In genomic region chr16:10738231-10739077, GRCh38 we compare ENCODE assay signal across 8 cellular contexts. TPM values are rescaled to one million over a fixed set of nuclear protein-coding genes. Genes with fewer than 3 reads are reported as not detected.
A peak's percentile ranks its signal among the peaks of the same experiment; 100 is the strongest.
DNase-seq lines count a peak whose midpoint lies in the region; ATAC-seq and TF ChIP-seq lines count a peak whose summit lies in the region.

No MANE protein-coding gene starts in this region.

- peaks cover 30% of the 10 kb centered on the region for H3K4me1 Mint-ChIP-seq in brain
- peaks cover 37% of the 10 kb centered on the region for H3K4me1 Mint-ChIP-seq in stimulated activated effector memory CD8-positive, alpha-beta T cell treated with anti-CD3 and anti-CD28 coated beads, Interleukin-12 subunit alpha, Interleukin-12 subunit beta, amount 100 ng/mL, for 72 hours

- H3K4me3 ChIP-seq in AG09309 (ENCODE audit: control insufficient read depth, low read depth, low read length) (no peak overlapping the region), SJCRH30 (no peak overlapping the region), left lung (no peak overlapping the region)

- ATAC-seq in GM19035 (IDR thresholded peaks at IDR 0.05; ENCODE audit: unreplicated experiment) (peak; percentile 70), HG03097 (IDR thresholded peaks at IDR 0.05; ENCODE audit: low FRiP score, unreplicated experiment) (peak; percentile 45), left lung (peak; percentile 43)
- ATAC-seq in stimulated activated effector memory CD8-positive, alpha-beta T cell treated with anti-CD3 and anti-CD28 coated beads, Interleukin-12 subunit alpha, Interleukin-12 subunit beta, amount 100 ng/mL, for 72 hours: peak; percentile 76

- TF ChIP-seq CTCF in AG09309 (IDR thresholded peaks at IDR 0.05; ENCODE audit: control insufficient read depth, insufficient read depth, low read depth, low read length, missing control alignments) (no peak), brain (conservative IDR thresholded peaks at IDR 0.05) (no peak), left lung (IDR thresholded peaks at IDR 0.05) (no peak)

- H3K4me3 Mint-ChIP-seq in brain: peak overlapping the region in 1 of 5 experiments; percentile 51
- peak overlapping the region; percentile 24 for H3K4me3 Mint-ChIP-seq in stimulated activated effector memory CD8-positive, alpha-beta T cell treated with anti-CD3 and anti-CD28 coated beads, Interleukin-12 subunit alpha, Interleukin-12 subunit beta, amount 100 ng/mL, for 72 hours

- intact Hi-C loops in left lung (cut with DNase I): loop anchor here in 1 of 2 donors (5.0 kb wide), 1 partner anchor 216 kb away; no protein-coding TSS in a partner anchor

- H3K27me3 ChIP-seq in SJCRH30 (no peaks in the 10 kb centered on the region), left lung (no peaks in the 10 kb centered on the region)

- H3K27me3 Mint-ChIP-seq in brain: no peaks in the 10 kb centered on the region

- H3K27ac Mint-ChIP-seq in brain: peak overlapping the region; percentile 32 to 87 (median 82)
- peak overlapping the region; percentile 73 for H3K27ac Mint-ChIP-seq in stimulated activated effector memory CD8-positive, alpha-beta T cell treated with anti-CD3 and anti-CD28 coated beads, Interleukin-12 subunit alpha, Interleukin-12 subunit beta, amount 100 ng/mL, for 72 hours

- H3K27ac ChIP-seq in SJCRH30 (peak overlapping the region; percentile 73), left lung (peak overlapping the region; percentile 51 to 63)

- H3K36me3 ChIP-seq in SJCRH30 (no peaks in the 10 kb centered on the region), left lung (no peaks in the 10 kb centered on the region)

- H3K9me3 Mint-ChIP-seq in brain: peaks cover 0 to under 1% (median 0%) of the 10 kb centered on the region in 5 experiments
- no peaks in the 10 kb centered on the region for H3K9me3 Mint-ChIP-seq in stimulated activated effector memory CD8-positive, alpha-beta T cell treated with anti-CD3 and anti-CD28 coated beads, Interleukin-12 subunit alpha, Interleukin-12 subunit beta, amount 100 ng/mL, for 72 hours

- H3K36me3 Mint-ChIP-seq in brain: no peaks in the 10 kb centered on the region
- peaks cover 2% of the 10 kb centered on the region for H3K36me3 Mint-ChIP-seq in stimulated activated effector memory CD8-positive, alpha-beta T cell treated with anti-CD3 and anti-CD28 coated beads, Interleukin-12 subunit alpha, Interleukin-12 subunit beta, amount 100 ng/mL, for 72 hours

- DNase-seq in AG09309 (ENCODE audit: low read depth): peak; percentile 14
- DNase-seq in SJCRH30: peak; percentile 62 to 68
- peak in 1 of 2 donors; percentile 71 for DNase-seq in left lung
- DNase-seq in stimulated activated effector memory CD8-positive, alpha-beta T cell treated with anti-CD3 and anti-CD28 coated beads, Interleukin-12 subunit alpha, Interleukin-12 subunit beta, amount 100 ng/mL, for 72 hours (ENCODE audit: low spot score in 2 of 2): peak in 1 of 2 donors; percentile 76
- DNase-seq in NCI-H1105 treated with DMSO at 0.1 percent for 48 hours (lab: John Stamatoyannopoulos, UW): no peak

- H3K9me3 ChIP-seq in SJCRH30 (replicated peaks): no peaks in the 10 kb centered on the region
- H3K9me3 ChIP-seq in left lung: no peaks in the 10 kb centered on the region

- H3K4me1 ChIP-seq in SJCRH30: peaks cover 21% of the 10 kb centered on the region
- peaks cover 14 to 32% of the 10 kb centered on the region in 2 donors for H3K4me1 ChIP-seq in left lung

RNA-seq across cellular contexts. Expression of gene NUBP1, which starts 5.2 kb away (rescaled TPM):
- 33.5 and 36.1 TPM in 2 replicates for total RNA-seq in SJCRH30 (2014; rRNA removed; shearing (Covaris generic))
- 37.4 TPM for polyA plus RNA-seq in brain (ENCODE audit: insufficient read depth, low read depth, low replicate concordance)
- 10 to 100 TPM; 28.5 to 35.6 TPM for total RNA-seq in left lung

RNA-seq across cellular contexts. Expression of gene TEKT5, which starts 43.7 kb away (rescaled TPM):
- total RNA-seq in SJCRH30 (2014; rRNA removed; shearing (Covaris generic)): 0.12 TPM in 1 of 2 replicates, not detected in the other
- not detected for polyA plus RNA-seq in brain (ENCODE audit: insufficient read depth, low read depth, low replicate concordance)
- total RNA-seq in left lung: not detected
